Comparison of ENCODE assay signal across 8 cellular contexts in genomic region chrX:136147320-136147901, GRCh38. TPM values are rescaled to one million over a fixed set of nuclear protein-coding genes. Genes with fewer than 3 reads are reported as not detected.
DNase-seq lines count a peak whose midpoint lies in the region; ATAC-seq lines count a peak whose summit lies in the region.

Gene FHL1, plus strand, starts transcription at chrX:136147533.

- H3K4me3 Mint-ChIP-seq in naive thymus-derived CD4-positive, alpha-beta T cell = peak within 1 kb of the TSS; percentile 82 to 94 (median 89)

- H3K27ac Mint-ChIP-seq in naive thymus-derived CD4-positive, alpha-beta T cell = peak within 1 kb of the TSS; percentile 73 to 97 (median 91)

- H3K27me3 Mint-ChIP-seq in naive thymus-derived CD4-positive, alpha-beta T cell = peaks cover 0 to 14% (median 0%) of the 10 kb centered on the region in 5 donors

- peaks cover 0 to 17% of the 10 kb centered on the region in 2 donors for H3K4me1 ChIP-seq in naive thymus-derived CD4-positive, alpha-beta T cell (ENCODE audit: control insufficient read depth in 2 of 2, insufficient read depth in 2 of 2, low read length in 2 of 2)

- ATAC-seq in GM19372 (IDR thresholded peaks at IDR 0.05; ENCODE audit: low read depth, unreplicated experiment) = peak; percentile 54
- ATAC-seq in naive thymus-derived CD4-positive, alpha-beta T cell = peak; percentile 86

- POLR2A ChIA-PET in naive thymus-derived CD4-positive, alpha-beta T cell (lab: Charles Lee) = interaction anchor here (2.3 kb wide), 1 partner anchor 10 kb away, joined by 5 read pairs; no protein-coding TSS in a partner anchor

- no peaks in the 10 kb centered on the region for H3K36me3 ChIP-seq in naive thymus-derived CD4-positive, alpha-beta T cell (ENCODE audit: control insufficient read depth in 2 of 3, insufficient read depth in 3 of 3, low read length in 3 of 3)

- H3K27ac ChIP-seq in naive thymus-derived CD4-positive, alpha-beta T cell (ENCODE audit: low read depth, low read length) = peak within 1 kb of the TSS; percentile 56
- H3K27ac ChIP-seq in substantia nigra (ENCODE audit: low read depth, low read length, poor library complexity, severe bottlenecking) = no peak within 1 kb of the TSS

- CTCF ChIA-PET in naive thymus-derived CD4-positive, alpha-beta T cell (lab: Charles Lee) = no interaction called here

- no peaks in the 10 kb centered on the region for H3K9me3 Mint-ChIP-seq in naive thymus-derived CD4-positive, alpha-beta T cell

- H3K4me3 ChIP-seq in naive thymus-derived CD4-positive, alpha-beta T cell (ENCODE audit: low read length) = peak within 1 kb of the TSS; percentile 55

- DNase-seq in NCI-H460 (ENCODE audit: extremely low read depth, low read depth) (peak; percentile 13), activated T-helper 1 cell treated with Interleukin-2 at 50 U/mL for 16 hours (ENCODE audit: low read depth) (peak; percentile 53), fibroblast of gingiva (ENCODE audit: low read depth) (peak; percentile 50), substantia nigra (lab: John Stamatoyannopoulos, UW) (peak in 44 of 49 donors; percentile 0 to 80 (median 20)), NCI-H2107 (lab: John Stamatoyannopoulos, UW) (no peak), SHP77 treated with DMSO at 0.1 percent for 48 hours (lab: John Stamatoyannopoulos, UW) (no peak)
- DNase-seq in naive thymus-derived CD4-positive, alpha-beta T cell = peak; percentile 12 to 59 (median 45)

- H3K9me3 ChIP-seq in naive thymus-derived CD4-positive, alpha-beta T cell (ENCODE audit: control insufficient read depth in 2 of 3, low read length in 3 of 3) = no peaks in the 10 kb centered on the region

- H3K4me1 Mint-ChIP-seq in naive thymus-derived CD4-positive, alpha-beta T cell = peaks cover 23 to 54% (median 41%) of the 10 kb centered on the region in 7 donors

- H3K36me3 Mint-ChIP-seq in naive thymus-derived CD4-positive, alpha-beta T cell = peaks cover 0 to 3% (median 0%) of the 10 kb centered on the region in 5 donors

- intact Hi-C loops in naive thymus-derived CD4-positive, alpha-beta T cell (cut with micrococcal nuclease) = loop anchor here (2.0 to 10.0 kb wide), 7 partner anchors 15 to 623 kb away; partner anchors contain the start of genes SLC9A6 (in 2 of the 2), HTATSF1 (in 1 of the 2), INTS6L (in 1 of the 2) and MMGT1 (in 1 of the 2)

- no peaks in the 10 kb centered on the region for H3K27me3 ChIP-seq in naive thymus-derived CD4-positive, alpha-beta T cell (ENCODE audit: control insufficient read depth in 2 of 2, insufficient read depth in 2 of 2, low read length in 2 of 2)

RNA-seq across cellular contexts. Expression of gene FHL1, which starts in this region (rescaled TPM):
- 14.1 and 15.8 TPM in 2 replicates for total RNA-seq in NCI-H460 (2014; rRNA removed; shearing (Covaris generic))
- polyA plus RNA-seq in NCI-H460 (2014; cell fraction: nucleus; rRNA removed) = 9.8 and 14.0 TPM in 2 replicates
- 10 to 100 TPM; 14.9 to 26.4 (median 22.4) TPM for total RNA-seq in naive thymus-derived CD4-positive, alpha-beta T cell
- 10 to 100 TPM; 35.4 to 40.0 TPM for polyA plus RNA-seq in naive thymus-derived CD4-positive, alpha-beta T cell

Comparison
In these comparisons a context has a peak if more than half of its experiments do, and no peak if none do; other contexts are left out.
1. DNase-seq: peak in NCI-H460 (single experiment), activated T-helper 1 cell treated with Interleukin-2 at 50 U/mL for 16 hours (single experiment), fibroblast of gingiva (single experiment), naive thymus-derived CD4-positive, alpha-beta T cell (9 of 9) and substantia nigra (44 of 49); none in NCI-H2107 (single experiment) and SHP77 treated with DMSO at 0.1 percent for 48 hours (single experiment).